17 cellular contexts compared by ENCODE assay signal in genomic region chr4:8072235-8072968, GRCh38.
DNase-seq lines count a peak whose midpoint lies in the region; ATAC-seq and TF ChIP-seq lines count a peak whose summit lies in the region.
"Had no signal": no experiment of that assay in that cellular context is flagged by ENCODE, and none has a peak within 500 bp of the region (broad histone marks: within the 10 kb centered on the region; RNA-seq: fewer than 3 reads in every experiment).

No MANE protein-coding gene starts in this region.

- H3K27ac Mint-ChIP-seq in CD14-positive monocyte (no peak overlapping the region), brain (peak overlapping the region in 3 of 5 experiments; percentile 48 to 59 (median 55))
- no peak overlapping the region for H3K27ac Mint-ChIP-seq in activated naive CD4-positive, alpha-beta T cell treated with anti-CD3 and anti-CD28 coated beads, Interleukin-2, amount 50 U/mL, for 72 hours
- H3K27ac Mint-ChIP-seq: CD4-positive, alpha-beta T cell had no signal

- H3K9me3 Mint-ChIP-seq in CD14-positive monocyte (no peaks in the 10 kb centered on the region), brain (no peaks in the 10 kb centered on the region)
- H3K9me3 Mint-ChIP-seq in activated naive CD4-positive, alpha-beta T cell treated with anti-CD3 and anti-CD28 coated beads, Interleukin-2, amount 50 U/mL, for 72 hours = no peaks in the 10 kb centered on the region
- H3K9me3 Mint-ChIP-seq: CD4-positive, alpha-beta T cell had no signal

- H3K27me3 Mint-ChIP-seq in CD14-positive monocyte (ENCODE audit: low read depth in 3 of 3) (peaks cover 17 to 26% (median 20%) of the 10 kb centered on the region in 3 donors), brain (no peaks in the 10 kb centered on the region)
- H3K27me3 Mint-ChIP-seq: CD4-positive, alpha-beta T cell had no signal

- intact Hi-C loops in CD14-positive monocyte (cut with micrococcal nuclease) (no loop called here), lower lobe of right lung (cut with DNase I) (no loop called here)

- no peaks in the 10 kb centered on the region for H3K4me1 Mint-ChIP-seq in CD14-positive monocyte
- H3K4me1 Mint-ChIP-seq in brain = peaks cover 15% of the 10 kb centered on the region

- H3K27me3 ChIP-seq in lower lobe of right lung (ENCODE audit: low read depth) = peaks cover 4% of the 10 kb centered on the region

- H3K4me3 Mint-ChIP-seq in CD14-positive monocyte = no peak overlapping the region
- no peak overlapping the region for H3K4me3 Mint-ChIP-seq in brain
- H3K4me3 Mint-ChIP-seq: CD4-positive, alpha-beta T cell had no signal

- H3K27ac ChIP-seq in lower lobe of right lung = no peak overlapping the region
- peak overlapping the region; percentile 74 for H3K27ac ChIP-seq in temporal lobe (ENCODE audit: low read depth, low read length)
- H3K27ac ChIP-seq: RWPE1 had no signal

- no peaks in the 10 kb centered on the region for H3K36me3 Mint-ChIP-seq in CD14-positive monocyte
- peaks cover 4% of the 10 kb centered on the region for H3K36me3 Mint-ChIP-seq in brain
- no peaks in the 10 kb centered on the region for H3K36me3 Mint-ChIP-seq in activated naive CD4-positive, alpha-beta T cell treated with anti-CD3 and anti-CD28 coated beads, Interleukin-2, amount 50 U/mL, for 72 hours

- ATAC-seq in lower lobe of right lung (no peak), GM18858 (IDR thresholded peaks at IDR 0.05; ENCODE audit: unreplicated experiment) (no peak)
- ATAC-seq in activated naive CD4-positive, alpha-beta T cell treated with anti-CD3 and anti-CD28 coated beads, Interleukin-2, amount 50 U/mL, for 72 hours = no peak
- ATAC-seq: K562 had no signal

- no peaks in the 10 kb centered on the region for H3K4me1 ChIP-seq in lower lobe of right lung

- H3K36me3 ChIP-seq in lower lobe of right lung = no peaks in the 10 kb centered on the region

- DNase-seq in CD14-positive monocyte (ENCODE audit: low spot score) = peak; percentile 22
- DNase-seq in lower lobe of right lung = peak; percentile 32
- DNase-seq in activated naive CD4-positive, alpha-beta T cell treated with anti-CD3 and anti-CD28 coated beads, Interleukin-2, amount 50 U/mL, for 72 hours (ENCODE audit: low spot score in 2 of 2) = no peak
- no peak for DNase-seq in putamen (ENCODE audit: low spot score)
- DNase-seq: ACHN; AML-193; CD4-positive, alpha-beta T cell; EL; NCI-H1436; NCI-H2029; NCI-H2171; NCI-H446 treated with DMSO at 0.1 percent for 48 hours had no signal

- no peak overlapping the region for H3K4me3 ChIP-seq in lower lobe of right lung
- H3K4me3 ChIP-seq: K562 had no signal

- TF ChIP-seq CTCF in CD14-positive monocyte (IDR thresholded peaks at IDR 0.05) (no peak), brain (conservative IDR thresholded peaks at IDR 0.05) (no peak), lower lobe of right lung (IDR thresholded peaks at IDR 0.05) (no peak)

- no peaks in the 10 kb centered on the region for H3K9me3 ChIP-seq in lower lobe of right lung

Comparison
In these comparisons a context has a peak if more than half of its experiments do, and no peak if none do; other contexts are left out.
1. DNase-seq: peak in CD14-positive monocyte (single experiment) and lower lobe of right lung (single experiment); none in activated naive CD4-positive, alpha-beta T cell treated with anti-CD3 and anti-CD28 coated beads, Interleukin-2, amount 50 U/mL, for 72 hours (0 of 2) and putamen (single experiment).
2. H3K27ac Mint-ChIP-seq: peak in brain (3 of 5); none in CD14-positive monocyte (0 of 7) and activated naive CD4-positive, alpha-beta T cell treated with anti-CD3 and anti-CD28 coated beads, Interleukin-2, amount 50 U/mL, for 72 hours (0 of 2).